17 cellular contexts compared by ENCODE assay signal in genomic region chr3:184773341-184774186, GRCh38. TPM values are rescaled to one million over a fixed set of nuclear protein-coding genes. Genes with fewer than 3 reads are reported as not detected.
DNase-seq lines count a peak whose midpoint lies in the region; ATAC-seq, FAIRE-seq and TF ChIP-seq lines count a peak whose summit lies in the region.
"Had no signal": no experiment of that assay in that cellular context is flagged by ENCODE, and none has a peak within 500 bp of the region (broad histone marks: within the 10 kb centered on the region; RNA-seq: fewer than 3 reads in every experiment).

No MANE protein-coding gene starts in this region.

- H2BK5ac ChIP-seq in mesenchymal stem cell (ENCODE audit: low read depth, low read length, poor library complexity, severe bottlenecking), result no peak overlapping the region

- no peaks in the 10 kb centered on the region for H3K9me3 Mint-ChIP-seq in GM23338
- H3K9me3 Mint-ChIP-seq: CD4-positive, alpha-beta memory T cell; stimulated activated naive B cell treated with anti-CD40 and anti-IgM and Interleukin-4, amounts not matched to agents 10 μg/mL and 1 μg/mL and 100 μg/mL, for 72 hours had no signal

- ATAC-seq in GM23338 (peak; percentile 40), HG03460 (IDR thresholded peaks at IDR 0.05; ENCODE audit: unreplicated experiment) (no peak), GM21825 (IDR thresholded peaks at IDR 0.05; ENCODE audit: unreplicated experiment) (no peak)
- ATAC-seq: stimulated activated naive B cell treated with anti-CD40 and anti-IgM and Interleukin-4, amounts not matched to agents 10 μg/mL and 1 μg/mL and 100 μg/mL, for 72 hours had no signal

- 72% methylated on average over 42 of the region's 42 CpGs for WGBS in esophagus muscularis mucosa
- 36% methylated on average over 42 of the region's 42 CpGs for WGBS in mesenchymal stem cell
- WGBS in small intestine, 3 donors, result 74 to 88% (median 87%) methylated on average over 41 to 42 of the region's 42 CpGs

- H3K9ac ChIP-seq in mesenchymal stem cell (ENCODE audit: low read length) (peak overlapping the region; percentile 71), stomach smooth muscle (ENCODE audit: low read length in 2 of 2) (peak overlapping the region in 1 of 2 donors; percentile 13)
- H3K9ac ChIP-seq: KMS-11, parathyroid adenoma had no signal

- H3K79me1 ChIP-seq in mesenchymal stem cell (replicated peaks; ENCODE audit: low read length, poor library complexity, severe bottlenecking), result no peaks in the 10 kb centered on the region

- H3K14ac ChIP-seq in mesenchymal stem cell (ENCODE audit: low read length in 2 of 2), result peak overlapping the region in 1 of 2 experiments; percentile 48

- H4K91ac ChIP-seq in mesenchymal stem cell (ENCODE audit: low read length), result peak overlapping the region; percentile 48

- H3K4me2 ChIP-seq in GM23338 (no peak overlapping the region), mesenchymal stem cell (ENCODE audit: low read length, poor library complexity, severe bottlenecking) (peak overlapping the region; percentile 24)
- H3K4me2 ChIP-seq: KMS-11 had no signal

- peaks cover 3% of the 10 kb centered on the region; the same call in 1 of the 2 replicates for H3F3A ChIP-seq in GM23338 (replicated peaks; ENCODE audit: low read depth)

- peak; percentile 52 for DNase-seq in GM23338 (ENCODE audit: low spot score)
- no peak for DNase-seq in esophagus muscularis mucosa (ENCODE audit: extremely low spot score)
- peak; percentile 45 for DNase-seq in mesenchymal stem cell
- DNase-seq in HuH-7.5 (ENCODE audit: low spot score), result no peak
- DNase-seq in small intestine, result no peak
- DNase-seq: activated CD4-positive, CD25-positive, alpha-beta regulatory T cell; amniotic stem cell; CD4-positive, alpha-beta memory T cell; NCI-H187; stimulated activated CD4-positive, alpha-beta T cell treated with anti-CD3 and anti-CD28 coated beads, Interleukin-4, amount 100 ng/mL, for 1 hour; stimulated activated naive B cell treated with anti-CD40 and anti-IgM and Interleukin-4, amounts not matched to agents 10 μg/mL and 1 μg/mL and 100 μg/mL, for 72 hours; SW 1271 had no signal

- no peak for TF ChIP-seq POLR2A in esophagus muscularis mucosa (IDR thresholded peaks at IDR 0.05; ENCODE audit: low read depth)

- no peaks in the 10 kb centered on the region for H3K9me2 ChIP-seq in GM23338 (ENCODE audit: insufficient read depth)

- H3K4ac ChIP-seq in mesenchymal stem cell (ENCODE audit: low read depth in 1 of 2, low read length in 2 of 2), result peak overlapping the region in 1 of 2 experiments; percentile 62

- no peak overlapping the region for H3K27ac ChIP-seq in GM23338 (ENCODE audit: low read depth)
- peak overlapping the region; percentile 60 to 70 (median 64) for H3K27ac ChIP-seq in esophagus muscularis mucosa (replicated peaks in 1 of 4)
- H3K27ac ChIP-seq in mesenchymal stem cell (ENCODE audit: low read length, poor library complexity, severe bottlenecking), result no peak overlapping the region
- peak overlapping the region; percentile 24 for H3K27ac ChIP-seq in stomach smooth muscle (ENCODE audit: low read length)
- H3K27ac ChIP-seq in small intestine (ENCODE audit: low read depth in 1 of 2, low read length in 1 of 2), result peak overlapping the region in 1 of 2 donors; percentile 24
- H3K27ac ChIP-seq: KMS-11, parathyroid adenoma had no signal

- H3K36me3 Mint-ChIP-seq in GM23338 (ENCODE audit: low read depth), result no peaks in the 10 kb centered on the region
- H3K36me3 Mint-ChIP-seq: CD4-positive, alpha-beta memory T cell; stimulated activated naive B cell treated with anti-CD40 and anti-IgM and Interleukin-4, amounts not matched to agents 10 μg/mL and 1 μg/mL and 100 μg/mL, for 72 hours had no signal

- no peaks in the 10 kb centered on the region for H3K9me3 ChIP-seq in esophagus muscularis mucosa
- H3K9me3 ChIP-seq in mesenchymal stem cell (ENCODE audit: control insufficient read depth, low read length), result no peaks in the 10 kb centered on the region
- no peaks in the 10 kb centered on the region for H3K9me3 ChIP-seq in stomach smooth muscle (ENCODE audit: control insufficient read depth in 2 of 2, low read length in 2 of 2)
- H3K9me3 ChIP-seq in small intestine (ENCODE audit: control insufficient read depth, low read depth), result no peaks in the 10 kb centered on the region

- FAIRE-seq in small intestine (lab: Jason Lieb, UNC), result no peak

- no peak overlapping the region for H3K4me3 Mint-ChIP-seq in GM23338
- H3K4me3 Mint-ChIP-seq: CD4-positive, alpha-beta memory T cell; stimulated activated naive B cell treated with anti-CD40 and anti-IgM and Interleukin-4, amounts not matched to agents 10 μg/mL and 1 μg/mL and 100 μg/mL, for 72 hours had no signal

- H3K4me3 ChIP-seq in GM23338 (no peak overlapping the region), esophagus muscularis mucosa (peak overlapping the region in 2 of 4 donors; percentile 7 to 8), mesenchymal stem cell (ENCODE audit: insufficient read depth in 1 of 2, low read depth in 1 of 2, low read length in 2 of 2) (peak overlapping the region in 1 of 2 experiments; percentile 28), stomach smooth muscle (ENCODE audit: low read length in 2 of 2) (no peak overlapping the region), small intestine (ENCODE audit: low read depth in 1 of 2, low read length in 2 of 2) (no peak overlapping the region)

- H3K4me1 ChIP-seq in GM23338 (ENCODE audit: insufficient read depth), result peaks cover 13% of the 10 kb centered on the region
- H3K4me1 ChIP-seq in esophagus muscularis mucosa, result peaks cover 0 to 16% (median 9%) of the 10 kb centered on the region in 4 donors
- peaks cover 13% of the 10 kb centered on the region for H3K4me1 ChIP-seq in mesenchymal stem cell (ENCODE audit: control insufficient read depth, insufficient read depth, low read depth, low read length)
- peaks cover 10% of the 10 kb centered on the region for H3K4me1 ChIP-seq in stomach smooth muscle (ENCODE audit: control insufficient read depth, insufficient read depth, low read length)
- H3K4me1 ChIP-seq in small intestine (ENCODE audit: control insufficient read depth in 2 of 2, insufficient read depth in 1 of 2, low read depth in 1 of 2, low read length in 1 of 2), result no peaks in the 10 kb centered on the region
- H3K4me1 ChIP-seq: parathyroid adenoma had no signal

- no peak overlapping the region for H2AK5ac ChIP-seq in mesenchymal stem cell (ENCODE audit: low read length, severe bottlenecking)

- intact Hi-C loops in esophagus muscularis mucosa (cut with DNase I), result no loop called here

- H3K27me3 ChIP-seq in GM23338 (ENCODE audit: insufficient read depth), result no peaks in the 10 kb centered on the region
- H3K27me3 ChIP-seq in esophagus muscularis mucosa, result peaks cover 0 to 17% (median 0%) of the 10 kb centered on the region in 4 donors
- H3K27me3 ChIP-seq in mesenchymal stem cell (ENCODE audit: control insufficient read depth in 1 of 2, insufficient read depth in 1 of 2, low read length in 2 of 2), result peaks cover 4 to 52% of the 10 kb centered on the region in 2 experiments
- peaks cover 0 to 2% of the 10 kb centered on the region in 2 donors for H3K27me3 ChIP-seq in stomach smooth muscle (ENCODE audit: control insufficient read depth in 1 of 2, insufficient read depth in 2 of 2, low read length in 2 of 2)
- no peaks in the 10 kb centered on the region for H3K27me3 ChIP-seq in small intestine (ENCODE audit: control insufficient read depth in 2 of 2, insufficient read depth in 2 of 2, low read length in 2 of 2)

- peaks cover 32% of the 10 kb centered on the region for H3K4me1 Mint-ChIP-seq in GM23338

- H2BK120ac ChIP-seq in mesenchymal stem cell (ENCODE audit: low read depth, low read length), result peak overlapping the region; percentile 51

- no peaks in the 10 kb centered on the region for H3K36me3 ChIP-seq in GM23338 (ENCODE audit: insufficient read depth)
- no peaks in the 10 kb centered on the region for H3K36me3 ChIP-seq in esophagus muscularis mucosa
- no peaks in the 10 kb centered on the region for H3K36me3 ChIP-seq in mesenchymal stem cell (ENCODE audit: control insufficient read depth in 1 of 2, insufficient read depth in 2 of 2, low read depth in 1 of 2, low read length in 2 of 2)
- no peaks in the 10 kb centered on the region for H3K36me3 ChIP-seq in stomach smooth muscle (ENCODE audit: control insufficient read depth in 2 of 2, insufficient read depth in 2 of 2, low read length in 2 of 2)
- H3K36me3 ChIP-seq in small intestine (ENCODE audit: control insufficient read depth in 2 of 2, insufficient read depth in 2 of 2, low read length in 2 of 2), result no peaks in the 10 kb centered on the region

- peak overlapping the region in 1 of 2 experiments; percentile 83 for H2BK12ac ChIP-seq in mesenchymal stem cell (ENCODE audit: low read length in 2 of 2)

- H3K79me2 ChIP-seq in GM23338 (replicated peaks; ENCODE audit: insufficient read depth), result no peaks in the 10 kb centered on the region
- H3K79me2 ChIP-seq: parathyroid adenoma had no signal

- H3K27ac Mint-ChIP-seq in GM23338, result no peak overlapping the region
- H3K27ac Mint-ChIP-seq: CD4-positive, alpha-beta memory T cell; stimulated activated naive B cell treated with anti-CD40 and anti-IgM and Interleukin-4, amounts not matched to agents 10 μg/mL and 1 μg/mL and 100 μg/mL, for 72 hours had no signal

- no peaks in the 10 kb centered on the region for H4K20me1 ChIP-seq in GM23338 (replicated peaks; ENCODE audit: insufficient read depth)

- H4K8ac ChIP-seq in mesenchymal stem cell (ENCODE audit: low read length), result peak overlapping the region; percentile 62

- TF ChIP-seq CTCF in GM23338 (conservative IDR thresholded peaks at IDR 0.05; ENCODE audit: low read depth in 2 of 2) (no peak), esophagus muscularis mucosa (IDR thresholded peaks at IDR 0.05) (no peak)

- no peak overlapping the region for H2BK15ac ChIP-seq in mesenchymal stem cell (ENCODE audit: low read depth, poor library complexity, severe bottlenecking)

- H3K23ac ChIP-seq in mesenchymal stem cell (ENCODE audit: low read length in 2 of 2), result no peak overlapping the region

- H2AFZ ChIP-seq in GM23338 (peak overlapping the region; percentile 91), mesenchymal stem cell (ENCODE audit: low read depth, low read length) (peak overlapping the region; percentile 33)
- H2AFZ ChIP-seq: parathyroid adenoma had no signal

- H3K18ac ChIP-seq in mesenchymal stem cell (ENCODE audit: low read depth in 1 of 2, low read length in 2 of 2), result peak overlapping the region; percentile 59 to 91

- peaks cover 17% of the 10 kb centered on the region for H3K27me3 Mint-ChIP-seq in GM23338 (ENCODE audit: insufficient read depth, low read depth, poor library complexity)

- no peak for TF ChIP-seq EP300 in esophagus muscularis mucosa (IDR thresholded peaks at IDR 0.05)

RNA-seq across cellular contexts. Expression of gene VPS8, which starts 38.4 kb away (rescaled TPM):
- total RNA-seq in GM23338 (2014; rRNA removed; shearing (Covaris generic)), result 29.5 and 45.5 TPM in 2 replicates
- 12.3 and 17.3 TPM in 2 replicates for polyA plus RNA-seq in GM23338 (2016; fragmentation: Nextera tagmentation; extraction: Ambion mirVana)
- total RNA-seq in esophagus muscularis mucosa, result 10 to 100 TPM; 31.0 to 39.0 (median 32.6) TPM
- 13.9 TPM for polyA plus RNA-seq in mesenchymal stem cell (2013, experiment 1 of 2)
- polyA plus RNA-seq in mesenchymal stem cell (2013, experiment 2 of 2), result 15.3 TPM
- 1 to 10 TPM; 7.8 to 9.5 (median 9.0) TPM for polyA plus RNA-seq in small intestine

Comparison
In these comparisons a context has a peak if more than half of its experiments do, and no peak if none do; other contexts are left out.
1. DNase-seq: peak in GM23338 (single experiment) and mesenchymal stem cell (single experiment); none in esophagus muscularis mucosa (single experiment), HuH-7.5 (single experiment) and small intestine (single experiment).
2. H3K27ac ChIP-seq: peak in esophagus muscularis mucosa (4 of 4) and stomach smooth muscle (single experiment); none in GM23338 (single experiment) and mesenchymal stem cell (single experiment).